Comparison of ENCODE assay signal across 18 cellular contexts in genomic region chr2:196555161-196555560, GRCh38. TPM values are rescaled to one million over a fixed set of nuclear protein-coding genes. Genes with fewer than 3 reads are reported as not detected.
"Had no signal": no experiment of that assay in that cellular context is flagged by ENCODE, and none has a peak within 500 bp of the region (broad histone marks: within the 10 kb centered on the region; RNA-seq: fewer than 3 reads in every experiment).

No MANE protein-coding gene starts in this region.

- H3K27ac Mint-ChIP-seq: dendritic cell treated with granulocyte-macrophage colony-stimulating factor and Interleukin-4, amounts not matched to agents 40 ng/mL and 50 ng/mL, for 4 days; effector memory CD8-positive, alpha-beta T cell; naive thymus-derived CD4-positive, alpha-beta T cell had no signal

- H3K27me3 ChIP-seq: colonic mucosa, esophagus muscularis mucosa, foreskin keratinocyte, gastroesophageal sphincter, heart right ventricle, left lung had no signal

- H3K4me1 Mint-ChIP-seq: naive thymus-derived CD4-positive, alpha-beta T cell had no signal

- ATAC-seq: effector memory CD8-positive, alpha-beta T cell; foreskin keratinocyte; gastroesophageal sphincter; heart right ventricle; left cardiac atrium; left lung; left ventricle myocardium superior; lower lobe of right lung; naive thymus-derived CD4-positive, alpha-beta T cell had no signal

- H3K4me3 ChIP-seq: colonic mucosa, esophagus muscularis mucosa, gastroesophageal sphincter, heart right ventricle, left lung, lower lobe of right lung had no signal

- H3K27ac ChIP-seq: colonic mucosa, esophagus muscularis mucosa, foreskin keratinocyte, gastroesophageal sphincter, heart right ventricle, left lung, lower lobe of right lung had no signal

- H3K4me3 Mint-ChIP-seq: dendritic cell treated with granulocyte-macrophage colony-stimulating factor and Interleukin-4, amounts not matched to agents 40 ng/mL and 50 ng/mL, for 4 days; effector memory CD8-positive, alpha-beta T cell; naive thymus-derived CD4-positive, alpha-beta T cell had no signal

- H3K9me3 Mint-ChIP-seq: dendritic cell treated with granulocyte-macrophage colony-stimulating factor and Interleukin-4, amounts not matched to agents 40 ng/mL and 50 ng/mL, for 4 days; effector memory CD8-positive, alpha-beta T cell; naive thymus-derived CD4-positive, alpha-beta T cell had no signal

- H3K9me3 ChIP-seq: colonic mucosa, esophagus muscularis mucosa, gastroesophageal sphincter, heart right ventricle, left lung, lower lobe of right lung had no signal

- H3K36me3 Mint-ChIP-seq: naive thymus-derived CD4-positive, alpha-beta T cell had no signal

- DNase-seq: colonic mucosa; cortex of kidney; effector CD8-positive, alpha-beta T cell; effector memory CD8-positive, alpha-beta T cell; foreskin keratinocyte; head of caudate nucleus; heart right ventricle; hippocampal formation; left cardiac atrium; left lung; left ventricle myocardium superior; lower lobe of right lung; mesenchymal stem cell; midbrain; naive thymus-derived CD4-positive, alpha-beta T cell had no signal

- H3K36me3 ChIP-seq: colonic mucosa, esophagus muscularis mucosa, gastroesophageal sphincter, heart right ventricle, left lung, lower lobe of right lung had no signal

- H3K4me1 ChIP-seq: colonic mucosa, esophagus muscularis mucosa, foreskin keratinocyte, gastroesophageal sphincter, left lung, lower lobe of right lung had no signal

RNA-seq across cellular contexts. Expression of gene HECW2, which starts 38.2 kb away (rescaled TPM):
- polyA plus RNA-seq: naive thymus-derived CD4-positive, alpha-beta T cell had no signal
